ENCODE assay signal across 1 cellular context in the genomic region with DNA sequence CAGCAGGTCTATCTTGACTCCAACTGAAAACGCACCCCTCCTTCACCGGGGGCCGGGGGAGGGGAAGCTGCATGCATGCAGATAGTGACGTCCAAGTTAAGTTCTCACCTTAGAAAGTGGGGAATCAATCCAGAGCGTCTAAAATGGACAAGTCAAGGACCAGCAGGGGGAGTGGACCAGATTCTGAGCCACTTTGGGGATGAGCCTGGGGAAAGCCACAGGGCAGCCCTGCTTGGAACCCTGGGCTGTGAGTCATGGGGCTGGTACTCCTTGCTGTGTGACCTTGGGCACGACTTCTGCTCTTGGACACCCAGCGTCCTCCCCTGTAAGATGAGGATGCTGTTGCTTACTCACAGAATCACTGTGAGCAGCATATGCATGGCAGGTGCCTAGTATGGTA.
TF ChIP-seq lines count a peak whose summit lies in the region.

No MANE protein-coding gene starts in this region.

TF ChIP-seq in HCT116, 20 proteins besides CTCF, POLR2A, EP300 and RAD21 (continued from another document):
- TF ChIP-seq, protein P1, sequence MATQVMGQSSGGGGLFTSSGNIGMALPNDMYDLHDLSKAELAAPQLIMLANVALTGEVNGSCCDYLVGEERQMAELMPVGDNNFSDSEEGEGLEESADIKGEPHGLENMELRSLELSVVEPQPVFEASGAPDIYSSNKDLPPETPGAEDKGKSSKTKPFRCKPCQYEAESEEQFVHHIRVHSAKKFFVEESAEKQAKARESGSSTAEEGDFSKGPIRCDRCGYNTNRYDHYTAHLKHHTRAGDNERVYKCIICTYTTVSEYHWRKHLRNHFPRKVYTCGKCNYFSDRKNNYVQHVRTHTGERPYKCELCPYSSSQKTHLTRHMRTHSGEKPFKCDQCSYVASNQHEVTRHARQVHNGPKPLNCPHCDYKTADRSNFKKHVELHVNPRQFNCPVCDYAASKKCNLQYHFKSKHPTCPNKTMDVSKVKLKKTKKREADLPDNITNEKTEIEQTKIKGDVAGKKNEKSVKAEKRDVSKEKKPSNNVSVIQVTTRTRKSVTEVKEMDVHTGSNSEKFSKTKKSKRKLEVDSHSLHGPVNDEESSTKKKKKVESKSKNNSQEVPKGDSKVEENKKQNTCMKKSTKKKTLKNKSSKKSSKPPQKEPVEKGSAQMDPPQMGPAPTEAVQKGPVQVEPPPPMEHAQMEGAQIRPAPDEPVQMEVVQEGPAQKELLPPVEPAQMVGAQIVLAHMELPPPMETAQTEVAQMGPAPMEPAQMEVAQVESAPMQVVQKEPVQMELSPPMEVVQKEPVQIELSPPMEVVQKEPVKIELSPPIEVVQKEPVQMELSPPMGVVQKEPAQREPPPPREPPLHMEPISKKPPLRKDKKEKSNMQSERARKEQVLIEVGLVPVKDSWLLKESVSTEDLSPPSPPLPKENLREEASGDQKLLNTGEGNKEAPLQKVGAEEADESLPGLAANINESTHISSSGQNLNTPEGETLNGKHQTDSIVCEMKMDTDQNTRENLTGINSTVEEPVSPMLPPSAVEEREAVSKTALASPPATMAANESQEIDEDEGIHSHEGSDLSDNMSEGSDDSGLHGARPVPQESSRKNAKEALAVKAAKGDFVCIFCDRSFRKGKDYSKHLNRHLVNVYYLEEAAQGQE (IDR thresholded peaks at IDR 0.05; ENCODE audit: low read depth) = no peak
TF ChIP-seq in HCT116: peak in this region for 1.
